ENCODE assay signal across 1 cellular context in the genomic region with DNA sequence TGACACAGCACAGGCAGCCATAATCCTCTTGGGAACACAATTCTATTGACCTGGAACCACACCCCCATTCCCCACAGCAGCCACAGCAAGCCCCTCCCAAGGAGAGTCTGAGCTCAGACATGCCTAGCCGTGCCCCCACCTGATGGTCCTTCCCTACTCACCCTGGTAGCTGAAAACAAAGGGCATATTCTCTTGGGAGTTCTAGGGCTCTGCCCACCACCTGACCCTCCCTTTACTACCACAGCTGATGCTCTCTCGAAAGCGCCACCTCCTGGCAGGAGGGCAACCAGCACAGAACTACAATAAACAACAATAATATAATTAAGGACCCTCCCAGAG.
A peak's percentile ranks its signal among the peaks of the same experiment; 100 is the strongest.
TF ChIP-seq lines count a peak whose summit lies in the region.

No MANE protein-coding gene starts in this region.

TF ChIP-seq in HEK293, 187 proteins besides CTCF, POLR2A, EP300 and RAD21 (continued from another document):
- TF ChIP-seq, protein P1, sequence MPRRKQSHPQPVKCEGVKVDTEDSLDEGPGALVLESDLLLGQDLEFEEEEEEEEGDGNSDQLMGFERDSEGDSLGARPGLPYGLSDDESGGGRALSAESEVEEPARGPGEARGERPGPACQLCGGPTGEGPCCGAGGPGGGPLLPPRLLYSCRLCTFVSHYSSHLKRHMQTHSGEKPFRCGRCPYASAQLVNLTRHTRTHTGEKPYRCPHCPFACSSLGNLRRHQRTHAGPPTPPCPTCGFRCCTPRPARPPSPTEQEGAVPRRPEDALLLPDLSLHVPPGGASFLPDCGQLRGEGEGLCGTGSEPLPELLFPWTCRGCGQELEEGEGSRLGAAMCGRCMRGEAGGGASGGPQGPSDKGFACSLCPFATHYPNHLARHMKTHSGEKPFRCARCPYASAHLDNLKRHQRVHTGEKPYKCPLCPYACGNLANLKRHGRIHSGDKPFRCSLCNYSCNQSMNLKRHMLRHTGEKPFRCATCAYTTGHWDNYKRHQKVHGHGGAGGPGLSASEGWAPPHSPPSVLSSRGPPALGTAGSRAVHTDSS (tag by site-specific recombination; IDR thresholded peaks at IDR 0.05): no peak
- TF ChIP-seq OSR2 (tag by site-specific recombination; IDR thresholded peaks at IDR 0.05): no peak
- TF ChIP-seq ZNF560 (tag by site-specific recombination; IDR thresholded peaks at IDR 0.05; ENCODE audit: borderline replicate concordance): no peak
- TF ChIP-seq, protein P2, sequence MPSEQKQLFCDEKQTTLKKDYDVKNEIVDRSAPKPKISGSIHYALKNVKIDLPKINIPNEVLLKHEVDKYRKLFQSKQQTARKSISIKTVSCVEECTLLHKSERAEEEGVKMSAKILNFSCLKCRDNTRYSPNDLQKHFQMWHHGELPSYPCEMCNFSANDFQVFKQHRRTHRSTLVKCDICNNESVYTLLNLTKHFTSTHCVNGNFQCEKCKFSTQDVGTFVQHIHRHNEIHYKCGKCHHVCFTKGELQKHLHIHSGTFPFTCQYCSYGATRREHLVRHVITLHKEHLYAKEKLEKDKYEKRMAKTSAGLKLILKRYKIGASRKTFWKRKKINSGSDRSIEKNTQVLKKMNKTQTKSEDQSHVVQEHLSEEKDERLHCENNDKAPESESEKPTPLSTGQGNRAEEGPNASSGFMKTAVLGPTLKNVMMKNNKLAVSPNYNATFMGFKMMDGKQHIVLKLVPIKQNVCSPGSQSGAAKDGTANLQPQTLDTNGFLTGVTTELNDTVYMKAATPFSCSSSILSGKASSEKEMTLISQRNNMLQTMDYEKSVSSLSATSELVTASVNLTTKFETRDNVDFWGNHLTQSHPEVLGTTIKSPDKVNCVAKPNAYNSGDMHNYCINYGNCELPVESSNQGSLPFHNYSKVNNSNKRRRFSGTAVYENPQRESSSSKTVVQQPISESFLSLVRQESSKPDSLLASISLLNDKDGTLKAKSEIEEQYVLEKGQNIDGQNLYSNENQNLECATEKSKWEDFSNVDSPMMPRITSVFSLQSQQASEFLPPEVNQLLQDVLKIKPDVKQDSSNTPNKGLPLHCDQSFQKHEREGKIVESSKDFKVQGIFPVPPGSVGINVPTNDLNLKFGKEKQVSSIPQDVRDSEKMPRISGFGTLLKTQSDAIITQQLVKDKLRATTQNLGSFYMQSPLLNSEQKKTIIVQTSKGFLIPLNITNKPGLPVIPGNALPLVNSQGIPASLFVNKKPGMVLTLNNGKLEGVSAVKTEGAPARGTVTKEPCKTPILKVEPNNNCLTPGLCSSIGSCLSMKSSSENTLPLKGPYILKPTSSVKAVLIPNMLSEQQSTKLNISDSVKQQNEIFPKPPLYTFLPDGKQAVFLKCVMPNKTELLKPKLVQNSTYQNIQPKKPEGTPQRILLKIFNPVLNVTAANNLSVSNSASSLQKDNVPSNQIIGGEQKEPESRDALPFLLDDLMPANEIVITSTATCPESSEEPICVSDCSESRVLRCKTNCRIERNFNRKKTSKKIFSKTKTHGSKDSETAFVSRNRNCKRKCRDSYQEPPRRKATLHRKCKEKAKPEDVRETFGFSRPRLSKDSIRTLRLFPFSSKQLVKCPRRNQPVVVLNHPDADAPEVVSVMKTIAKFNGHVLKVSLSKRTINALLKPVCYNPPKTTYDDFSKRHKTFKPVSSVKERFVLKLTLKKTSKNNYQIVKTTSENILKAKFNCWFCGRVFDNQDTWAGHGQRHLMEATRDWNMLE (tag by site-specific recombination; conservative IDR thresholded peaks at IDR 0.05; ENCODE audit: low read depth): no peak
- TF ChIP-seq, protein P3, sequence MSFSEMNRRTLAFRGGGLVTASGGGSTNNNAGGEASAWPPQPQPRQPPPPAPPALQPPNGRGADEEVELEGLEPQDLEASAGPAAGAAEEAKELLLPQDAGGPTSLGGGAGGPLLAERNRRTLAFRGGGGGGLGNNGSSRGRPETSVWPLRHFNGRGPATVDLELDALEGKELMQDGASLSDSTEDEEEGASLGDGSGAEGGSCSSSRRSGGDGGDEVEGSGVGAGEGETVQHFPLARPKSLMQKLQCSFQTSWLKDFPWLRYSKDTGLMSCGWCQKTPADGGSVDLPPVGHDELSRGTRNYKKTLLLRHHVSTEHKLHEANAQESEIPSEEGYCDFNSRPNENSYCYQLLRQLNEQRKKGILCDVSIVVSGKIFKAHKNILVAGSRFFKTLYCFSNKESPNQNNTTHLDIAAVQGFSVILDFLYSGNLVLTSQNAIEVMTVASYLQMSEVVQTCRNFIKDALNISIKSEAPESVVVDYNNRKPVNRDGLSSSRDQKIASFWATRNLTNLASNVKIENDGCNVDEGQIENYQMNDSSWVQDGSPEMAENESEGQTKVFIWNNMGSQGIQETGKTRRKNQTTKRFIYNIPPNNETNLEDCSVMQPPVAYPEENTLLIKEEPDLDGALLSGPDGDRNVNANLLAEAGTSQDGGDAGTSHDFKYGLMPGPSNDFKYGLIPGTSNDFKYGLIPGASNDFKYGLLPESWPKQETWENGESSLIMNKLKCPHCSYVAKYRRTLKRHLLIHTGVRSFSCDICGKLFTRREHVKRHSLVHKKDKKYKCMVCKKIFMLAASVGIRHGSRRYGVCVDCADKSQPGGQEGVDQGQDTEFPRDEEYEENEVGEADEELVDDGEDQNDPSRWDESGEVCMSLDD (tag by site-specific recombination; IDR thresholded peaks at IDR 0.05): no peak
- no peak for TF ChIP-seq ZNF48 (tag by site-specific recombination; IDR thresholded peaks at IDR 0.05)
- TF ChIP-seq ZNF2 (tag by site-specific recombination; IDR thresholded peaks at IDR 0.05): peak; percentile 90
- TF ChIP-seq TRIM28 (IDR thresholded peaks at IDR 0.05; ENCODE audit: borderline replicate concordance, low read length): no peak
- TF ChIP-seq, protein P4, sequence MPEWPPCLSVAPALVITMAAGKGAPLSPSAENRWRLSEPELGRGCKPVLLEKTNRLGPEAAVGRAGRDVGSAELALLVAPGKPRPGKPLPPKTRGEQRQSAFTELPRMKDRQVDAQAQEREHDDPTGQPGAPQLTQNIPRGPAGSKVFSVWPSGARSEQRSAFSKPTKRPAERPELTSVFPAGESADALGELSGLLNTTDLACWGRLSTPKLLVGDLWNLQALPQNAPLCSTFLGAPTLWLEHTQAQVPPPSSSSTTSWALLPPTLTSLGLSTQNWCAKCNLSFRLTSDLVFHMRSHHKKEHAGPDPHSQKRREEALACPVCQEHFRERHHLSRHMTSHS (tag by site-specific recombination; IDR thresholded peaks at IDR 0.05): no peak
- TF ChIP-seq ZNF621 (tag by site-specific recombination; IDR thresholded peaks at IDR 0.05): no peak
- no peak for TF ChIP-seq ZNF544 (tag by site-specific recombination; IDR thresholded peaks at IDR 0.05)
- TF ChIP-seq, protein P5, sequence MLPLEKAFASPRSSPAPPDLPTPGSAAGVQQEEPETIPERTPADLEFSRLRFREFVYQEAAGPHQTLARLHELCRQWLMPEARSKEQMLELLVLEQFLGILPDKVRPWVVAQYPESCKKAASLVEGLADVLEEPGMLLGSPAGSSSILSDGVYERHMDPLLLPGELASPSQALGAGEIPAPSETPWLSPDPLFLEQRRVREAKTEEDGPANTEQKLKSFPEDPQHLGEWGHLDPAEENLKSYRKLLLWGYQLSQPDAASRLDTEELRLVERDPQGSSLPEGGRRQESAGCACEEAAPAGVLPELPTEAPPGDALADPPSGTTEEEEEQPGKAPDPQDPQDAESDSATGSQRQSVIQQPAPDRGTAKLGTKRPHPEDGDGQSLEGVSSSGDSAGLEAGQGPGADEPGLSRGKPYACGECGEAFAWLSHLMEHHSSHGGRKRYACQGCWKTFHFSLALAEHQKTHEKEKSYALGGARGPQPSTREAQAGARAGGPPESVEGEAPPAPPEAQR (tag by site-specific recombination; IDR thresholded peaks at IDR 0.05): no peak
- TF ChIP-seq, protein P6, sequence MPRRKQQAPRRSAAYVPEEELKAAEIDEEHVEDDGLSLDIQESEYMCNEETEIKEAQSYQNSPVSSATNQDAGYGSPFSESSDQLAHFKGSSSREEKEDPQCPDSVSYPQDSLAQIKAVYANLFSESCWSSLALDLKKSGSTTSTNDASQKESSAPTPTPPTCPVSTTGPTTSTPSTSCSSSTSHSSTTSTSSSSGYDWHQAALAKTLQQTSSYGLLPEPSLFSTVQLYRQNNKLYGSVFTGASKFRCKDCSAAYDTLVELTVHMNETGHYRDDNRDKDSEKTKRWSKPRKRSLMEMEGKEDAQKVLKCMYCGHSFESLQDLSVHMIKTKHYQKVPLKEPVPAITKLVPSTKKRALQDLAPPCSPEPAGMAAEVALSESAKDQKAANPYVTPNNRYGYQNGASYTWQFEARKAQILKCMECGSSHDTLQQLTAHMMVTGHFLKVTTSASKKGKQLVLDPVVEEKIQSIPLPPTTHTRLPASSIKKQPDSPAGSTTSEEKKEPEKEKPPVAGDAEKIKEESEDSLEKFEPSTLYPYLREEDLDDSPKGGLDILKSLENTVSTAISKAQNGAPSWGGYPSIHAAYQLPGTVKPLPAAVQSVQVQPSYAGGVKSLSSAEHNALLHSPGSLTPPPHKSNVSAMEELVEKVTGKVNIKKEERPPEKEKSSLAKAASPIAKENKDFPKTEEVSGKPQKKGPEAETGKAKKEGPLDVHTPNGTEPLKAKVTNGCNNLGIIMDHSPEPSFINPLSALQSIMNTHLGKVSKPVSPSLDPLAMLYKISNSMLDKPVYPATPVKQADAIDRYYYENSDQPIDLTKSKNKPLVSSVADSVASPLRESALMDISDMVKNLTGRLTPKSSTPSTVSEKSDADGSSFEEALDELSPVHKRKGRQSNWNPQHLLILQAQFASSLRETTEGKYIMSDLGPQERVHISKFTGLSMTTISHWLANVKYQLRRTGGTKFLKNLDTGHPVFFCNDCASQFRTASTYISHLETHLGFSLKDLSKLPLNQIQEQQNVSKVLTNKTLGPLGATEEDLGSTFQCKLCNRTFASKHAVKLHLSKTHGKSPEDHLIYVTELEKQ (tag by site-specific recombination; IDR thresholded peaks at IDR 0.05; ENCODE audit: borderline replicate concordance): no peak
- no peak for TF ChIP-seq ZNF169 (tag by site-specific recombination; IDR thresholded peaks at IDR 0.05)
- TF ChIP-seq KLF16 (tag by site-specific recombination; IDR thresholded peaks at IDR 0.05): no peak
- no peak for TF ChIP-seq ZNF112 (tag by site-specific recombination; IDR thresholded peaks at IDR 0.05)
- TF ChIP-seq, protein P7, sequence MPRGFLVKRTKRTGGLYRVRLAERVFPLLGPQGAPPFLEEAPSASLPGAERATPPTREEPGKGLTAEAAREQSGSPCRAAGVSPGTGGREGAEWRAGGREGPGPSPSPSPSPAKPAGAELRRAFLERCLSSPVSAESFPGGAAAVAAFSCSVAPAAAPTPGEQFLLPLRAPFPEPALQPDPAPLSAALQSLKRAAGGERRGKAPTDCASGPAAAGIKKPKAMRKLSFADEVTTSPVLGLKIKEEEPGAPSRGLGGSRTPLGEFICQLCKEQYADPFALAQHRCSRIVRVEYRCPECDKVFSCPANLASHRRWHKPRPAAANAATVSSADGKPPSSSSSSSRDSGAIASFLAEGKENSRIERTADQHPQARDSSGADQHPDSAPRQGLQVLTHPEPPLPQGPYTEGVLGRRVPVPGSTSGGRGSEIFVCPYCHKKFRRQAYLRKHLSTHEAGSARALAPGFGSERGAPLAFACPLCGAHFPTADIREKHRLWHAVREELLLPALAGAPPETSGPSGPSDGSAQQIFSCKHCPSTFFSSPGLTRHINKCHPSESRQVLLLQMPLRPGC (tag by site-specific recombination; IDR thresholded peaks at IDR 0.05): no peak
- TF ChIP-seq ZNF555 (tag by site-specific recombination; conservative IDR thresholded peaks at IDR 0.05): no peak
- TF ChIP-seq EGR2 (tag by site-specific recombination; IDR thresholded peaks at IDR 0.05; ENCODE audit: low read depth): no peak
- TF ChIP-seq ZNF354C (tag by site-specific recombination; IDR thresholded peaks at IDR 0.05; ENCODE audit: borderline replicate concordance, low read depth): no peak
- no peak for TF ChIP-seq SETDB1 (IDR thresholded peaks at IDR 0.05; ENCODE audit: insufficient read length, low read length)
- TF ChIP-seq, protein P8, sequence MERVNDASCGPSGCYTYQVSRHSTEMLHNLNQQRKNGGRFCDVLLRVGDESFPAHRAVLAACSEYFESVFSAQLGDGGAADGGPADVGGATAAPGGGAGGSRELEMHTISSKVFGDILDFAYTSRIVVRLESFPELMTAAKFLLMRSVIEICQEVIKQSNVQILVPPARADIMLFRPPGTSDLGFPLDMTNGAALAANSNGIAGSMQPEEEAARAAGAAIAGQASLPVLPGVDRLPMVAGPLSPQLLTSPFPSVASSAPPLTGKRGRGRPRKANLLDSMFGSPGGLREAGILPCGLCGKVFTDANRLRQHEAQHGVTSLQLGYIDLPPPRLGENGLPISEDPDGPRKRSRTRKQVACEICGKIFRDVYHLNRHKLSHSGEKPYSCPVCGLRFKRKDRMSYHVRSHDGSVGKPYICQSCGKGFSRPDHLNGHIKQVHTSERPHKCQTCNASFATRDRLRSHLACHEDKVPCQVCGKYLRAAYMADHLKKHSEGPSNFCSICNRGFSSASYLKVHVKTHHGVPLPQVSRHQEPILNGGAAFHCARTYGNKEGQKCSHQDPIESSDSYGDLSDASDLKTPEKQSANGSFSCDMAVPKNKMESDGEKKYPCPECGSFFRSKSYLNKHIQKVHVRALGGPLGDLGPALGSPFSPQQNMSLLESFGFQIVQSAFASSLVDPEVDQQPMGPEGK (tag by site-specific recombination; IDR thresholded peaks at IDR 0.05): peak; percentile 47
- TF ChIP-seq ZBTB21 (tag by site-specific recombination; IDR thresholded peaks at IDR 0.05): no peak
